In the genomic region with DNA sequence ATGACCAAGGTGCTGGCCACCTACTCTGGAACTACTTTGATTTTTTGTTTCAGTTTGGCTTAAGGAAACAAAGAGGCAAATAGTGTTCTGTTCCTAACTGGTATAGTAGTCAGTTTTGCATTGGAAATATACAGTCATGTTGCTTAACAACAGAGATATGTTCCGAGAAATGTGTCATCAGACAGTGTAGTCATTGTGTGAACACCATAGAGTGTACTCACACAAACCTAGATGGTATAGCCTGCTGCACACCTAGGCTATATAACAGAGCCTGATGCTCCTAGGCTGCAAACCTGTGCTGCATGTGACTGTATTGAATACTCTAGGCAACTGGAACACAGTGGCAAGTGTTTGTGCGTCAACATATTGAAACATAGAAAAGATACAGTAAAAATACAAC, we compare ENCODE assay signal across 12 cellular contexts.
A peak's percentile ranks its signal among the peaks of the same experiment; 100 is the strongest.
DNase-seq lines count a peak whose midpoint lies in the region; ATAC-seq, FAIRE-seq and TF ChIP-seq lines count a peak whose summit lies in the region.
"Had no signal": no experiment of that assay in that cellular context is flagged by ENCODE, and none has a peak within 500 bp of the region (broad histone marks: within the 10 kb centered on the region; RNA-seq: fewer than 3 reads in every experiment).

No MANE protein-coding gene starts in this region.

- intact Hi-C loops in kidney (cut with DNase I) = no loop called here
- intact Hi-C loops in transverse colon (cut with DNase I; ENCODE audit: low total_unique reads) = no loop called here

- peak; percentile 70 for ATAC-seq in GM18868 (IDR thresholded peaks at IDR 0.05; ENCODE audit: unreplicated experiment)
- peak; percentile 62 for ATAC-seq in HG02678 (IDR thresholded peaks at IDR 0.05; ENCODE audit: unreplicated experiment)
- ATAC-seq in T-helper 17 cell = no peak
- no peak for ATAC-seq in HG03439 (IDR thresholded peaks at IDR 0.05; ENCODE audit: unreplicated experiment)
- ATAC-seq: left lung had no signal

- no peaks in the 10 kb centered on the region for H3K27me3 Mint-ChIP-seq in T-helper 17 cell

- H3K9me3 ChIP-seq in T-helper 17 cell (ENCODE audit: control insufficient read depth, low read length, poor library complexity, severe bottlenecking) (no peaks in the 10 kb centered on the region), kidney (ENCODE audit: control insufficient read depth in 1 of 2, low read length in 2 of 2) (no peaks in the 10 kb centered on the region), transverse colon (no peaks in the 10 kb centered on the region)
- H3K9me3 ChIP-seq: left lung, psoas muscle had no signal

- peaks cover 64% of the 10 kb centered on the region for H3K4me1 Mint-ChIP-seq in T-helper 17 cell

- H3K36me3 ChIP-seq in kidney (ENCODE audit: control insufficient read depth in 1 of 2, insufficient read depth in 2 of 2, low read length in 2 of 2) (no peaks in the 10 kb centered on the region), transverse colon (no peaks in the 10 kb centered on the region)
- H3K36me3 ChIP-seq: left lung had no signal

- peaks cover 15 to 20% of the 10 kb centered on the region in 2 donors for H3K4me1 ChIP-seq in kidney (ENCODE audit: control insufficient read depth in 1 of 2, insufficient read depth in 1 of 2, low read depth in 1 of 2, low read length in 2 of 2)
- peaks cover 0 to 10% (median 7%) of the 10 kb centered on the region in 4 donors for H3K4me1 ChIP-seq in transverse colon

- in situ Hi-C loops in transverse colon (cut with MboI; ENCODE audit: low pct_ligation_motif_present in 1 of 4, low pct_unique_long_range_greater_than_20kb in 1 of 4, low sequenced_read_pairs in 3 of 4) = no loop called here

- H3K4me3 Mint-ChIP-seq in T-helper 17 cell = no peak overlapping the region

- WGBS in transverse colon (ENCODE audit: low coverage in 1 of 2), 2 donors = 80 to 82% methylated on average over 1 to 2 of the region's 2 CpGs

- H3K9ac ChIP-seq in kidney (ENCODE audit: low read length in 2 of 2) = no peak overlapping the region

- TF ChIP-seq POLR2A in transverse colon (IDR thresholded peaks at IDR 0.05) = no peak

- peak overlapping the region; percentile 78 for H3K27ac Mint-ChIP-seq in T-helper 17 cell

- no peaks in the 10 kb centered on the region for H3K27me3 ChIP-seq in transverse colon
- H3K27me3 ChIP-seq: left lung had no signal

- H3K27ac ChIP-seq in kidney (ENCODE audit: low read depth in 2 of 2, low read length in 2 of 2) (no peak overlapping the region), transverse colon (no peak overlapping the region)
- H3K27ac ChIP-seq: left lung, psoas muscle had no signal

- H3K4me3 ChIP-seq in kidney (ENCODE audit: low read length in 2 of 2) (no peak overlapping the region), transverse colon (no peak overlapping the region)
- H3K4me3 ChIP-seq: left lung, psoas muscle had no signal

- FAIRE-seq in kidney (lab: Jason Lieb, UNC) = no peak

- TF ChIP-seq EP300 in transverse colon (IDR thresholded peaks at IDR 0.05; ENCODE audit: low read depth) = no peak

- TF ChIP-seq CTCF in kidney (IDR thresholded peaks at IDR 0.05; ENCODE audit: borderline replicate concordance, extremely low read depth, insufficient read depth) (no peak), transverse colon (IDR thresholded peaks at IDR 0.05) (no peak)

- no peaks in the 10 kb centered on the region for H3K36me3 Mint-ChIP-seq in T-helper 17 cell (ENCODE audit: low read depth)

- DNase-seq in T-helper 17 cell (no peak), iris pigment epithelial cell (ENCODE audit: low read depth) (peak; percentile 71), DMS 273 (lab: John Stamatoyannopoulos, UW; ENCODE audit: unreplicated experiment) (no peak), kidney (no peak), transverse colon (no peak)
- DNase-seq: left lung, NCI-H446, psoas muscle, SW 1271 had no signal

Comparison
In these comparisons a context has a peak if more than half of its experiments do, and no peak if none do; other contexts are left out.
1. ATAC-seq: peak in GM18868 (single experiment) and HG02678 (single experiment); none in T-helper 17 cell (single experiment) and HG03439 (single experiment).